Comparison of ENCODE assay signal across 1 cellular context in genomic region chr6:119186490-119186889, GRCh38.
TF ChIP-seq lines count a peak whose summit lies in the region.

No MANE protein-coding gene starts in this region.

TF ChIP-seq in WTC11, 78 proteins besides CTCF, POLR2A, EP300 and RAD21 (continued from another document):
- TF ChIP-seq ZNF138 (CRISPR knock-in tag; conservative IDR thresholded peaks at IDR 0.05) (no peak), IRF2 (CRISPR knock-in tag; IDR thresholded peaks at IDR 0.05; ENCODE audit: borderline replicate concordance, low read depth) (no peak), SOX15 (CRISPR knock-in tag; IDR thresholded peaks at IDR 0.05) (no peak), MAX (CRISPR knock-in tag; IDR thresholded peaks at IDR 0.05) (no peak)
